In genomic region chr17:27602721-27603445, GRCh38 we compare ENCODE assay signal across 8 cellular contexts. TPM values are rescaled to one million over a fixed set of nuclear protein-coding genes. Genes with fewer than 3 reads are reported as not detected.
A peak's percentile ranks its signal among the peaks of the same experiment; 100 is the strongest.
DNase-seq lines count a peak whose midpoint lies in the region; ATAC-seq, FAIRE-seq and TF ChIP-seq lines count a peak whose summit lies in the region.

No MANE protein-coding gene starts in this region.

- no peaks in the 10 kb centered on the region for H3K9me3 ChIP-seq in colonic mucosa
- no peaks in the 10 kb centered on the region for H3K9me3 ChIP-seq in left lung

- ATAC-seq in left lung: peak; percentile 75
- no peak for ATAC-seq in GM21360 (IDR thresholded peaks at IDR 0.05; ENCODE audit: unreplicated experiment)

- no peak overlapping the region for H3K9ac ChIP-seq in colonic mucosa (ENCODE audit: low read depth in 2 of 2, low read length in 2 of 2)

- H3K27me3 ChIP-seq in colonic mucosa: no peaks in the 10 kb centered on the region
- no peaks in the 10 kb centered on the region for H3K27me3 ChIP-seq in left lung

- DNase-seq in AG08396 (ENCODE audit: low spot score): peak; percentile 90
- peak; percentile 91 for DNase-seq in GM19239 (ENCODE audit: insufficient read length, low spot score)
- peak; percentile 51 to 72 for DNase-seq in NCI-H524 (lab: John Stamatoyannopoulos, UW)
- DNase-seq in activated CD4-positive, alpha-beta T cell treated with anti-CD3 and anti-CD28 coated beads for 48 hours: peak; percentile 82
- DNase-seq in colonic mucosa: peak; percentile 84
- DNase-seq in left lung: peak; percentile 72 to 87
- DNase-seq in stimulated activated CD4-positive, alpha-beta T cell treated with anti-CD3 and anti-CD28 coated beads, Interleukin-4, amount 100 ng/mL, for 48 hours (ENCODE audit: low read depth in 2 of 2): peak; percentile 66 to 69

- TF ChIP-seq CTCF in colonic mucosa (IDR thresholded peaks at IDR 0.05) (peak; percentile 97), left lung (IDR thresholded peaks at IDR 0.05) (peak; percentile 90 to 97)

- intact Hi-C loops in colonic mucosa (cut with DNase I): loop anchor here (1.0 to 5.0 kb wide), 3 partner anchors 48 to 248 kb away; no protein-coding TSS in a partner anchor
- intact Hi-C loops in left lung (cut with DNase I): loop anchor here in 1 of 2 donors (5.0 kb wide), 3 partner anchors 44 to 366 kb away; no protein-coding TSS in a partner anchor

- no peaks in the 10 kb centered on the region for H3K36me3 ChIP-seq in colonic mucosa
- H3K36me3 ChIP-seq in left lung: peaks cover 0 to 69% of the 10 kb centered on the region in 2 donors

- no peak overlapping the region for H3K27ac ChIP-seq in colonic mucosa
- H3K27ac ChIP-seq in left lung: no peak overlapping the region

- no peak overlapping the region for H3K4me3 ChIP-seq in colonic mucosa
- no peak overlapping the region for H3K4me3 ChIP-seq in left lung

- H3K4me1 ChIP-seq in colonic mucosa (no peaks in the 10 kb centered on the region), left lung (peaks cover 0 to 10% of the 10 kb centered on the region in 2 donors)

- FAIRE-seq in GM19239 (lab: Jason Lieb, UNC): peak; percentile 72

RNA-seq across cellular contexts. Expression of gene LGALS9, which starts 28.1 kb away (rescaled TPM):
- total RNA-seq in colonic mucosa: 100 to 1,000 TPM; 370 to 444 TPM
- 100 to 1,000 TPM in 1 of 2 donors, 10 to 100 TPM in 1; 83.3 to 149 TPM for total RNA-seq in left lung
